Comparison of ENCODE assay signal across 1 cellular context in the genomic region with DNA sequence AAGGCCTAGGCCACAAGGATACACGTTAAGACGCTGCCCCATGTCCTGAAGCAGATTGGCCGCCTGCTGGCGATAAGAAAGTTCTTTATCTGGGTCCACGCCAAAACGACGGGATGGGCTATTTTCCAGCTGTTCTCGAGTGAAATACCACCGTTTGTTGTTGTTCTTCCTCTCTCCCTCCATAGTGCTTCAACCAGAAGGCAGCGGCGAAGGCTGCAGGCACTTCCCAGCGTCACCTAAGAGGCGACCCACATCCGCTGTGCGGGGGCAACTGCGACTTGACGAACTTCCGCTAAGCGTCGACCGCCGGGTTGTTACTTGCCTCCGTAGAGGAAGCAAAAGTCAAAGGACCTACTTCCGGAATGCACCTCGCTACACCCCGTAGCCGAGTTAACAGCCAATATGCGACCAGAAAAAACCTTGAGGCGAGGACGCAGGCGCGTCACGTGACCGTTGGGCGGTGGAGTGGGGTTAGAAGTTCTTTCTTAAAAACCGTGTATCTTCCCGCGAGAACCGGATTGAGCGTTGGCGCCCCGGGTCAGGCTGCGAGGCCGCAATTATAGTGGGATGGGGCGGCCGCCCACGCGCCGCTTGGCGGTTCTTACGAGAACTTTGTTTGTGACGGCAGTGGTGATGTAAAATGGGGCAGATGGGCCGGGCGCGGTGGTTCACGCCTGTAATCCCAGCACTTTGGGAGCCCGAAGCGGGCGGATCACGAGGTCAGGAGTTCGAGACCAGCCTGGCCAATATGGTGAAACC.
TF ChIP-seq lines count a peak whose summit lies in the region.

A gene (minus strand): TSS at position 215 of the 759 bp plus-strand sequence. CDS start 32 bp downstream, at position 183.

TF ChIP-seq in K562, 482 proteins besides CTCF, POLR2A, EP300 and RAD21 (continued from another document and continues in another):
- TF ChIP-seq MECOM (CRISPR knock-in tag; IDR thresholded peaks at IDR 0.05) (0 out of 2 replicates have a peak, but pooled peaks have one; percentile 28), TGIF2 (CRISPR knock-in tag; IDR thresholded peaks at IDR 0.05) (no peak; the same call in 1 of the 2 replicates), HDAC1 (IDR thresholded peaks at IDR 0.05) (peak in 1 of 2 experiments; percentile 84; a peak in 2 of 4 replicates), POLR2G (IDR thresholded peaks at IDR 0.05; ENCODE audit: low read depth, low read length) (peak; percentile 88), GTF2E2 (tag; IDR thresholded peaks at IDR 0.05) (0 out of 2 replicates have a peak, but pooled peaks have one; percentile 77), ZSCAN29 (IDR thresholded peaks at IDR 0.05) (peak; percentile 70; the same call in 1 of the 2 replicates), NR2C1 (IDR thresholded peaks at IDR 0.05) (peak; percentile 92), NR2C1 (tag; IDR thresholded peaks at IDR 0.05) (peak; percentile 88), MEIS2 (IDR thresholded peaks at IDR 0.05; ENCODE audit: partially characterized antibody) (no peak), ZNF764 (CRISPR knock-in tag; IDR thresholded peaks at IDR 0.05; ENCODE audit: low read depth) (peak; percentile 16; the same call in 1 of the 2 replicates), JUNB (CRISPR knock-in tag; conservative IDR thresholded peaks at IDR 0.05) (no peak), RB1 (IDR thresholded peaks at IDR 0.05; ENCODE audit: low read depth) (peak; percentile 81), ZNF778 (CRISPR knock-in tag; IDR thresholded peaks at IDR 0.05) (no peak), GABPB1 (CRISPR knock-in tag; IDR thresholded peaks at IDR 0.05) (peak; percentile 99), SMAD4 (CRISPR knock-in tag; conservative IDR thresholded peaks at IDR 0.05) (peak; percentile 60; the same call in 1 of the 2 replicates), ZNF197 (CRISPR knock-in tag; IDR thresholded peaks at IDR 0.05; ENCODE audit: low read depth) (no peak), ZNF23 (CRISPR knock-in tag; IDR thresholded peaks at IDR 0.05) (no peak), HLTF (IDR thresholded peaks at IDR 0.05) (peak; percentile 82), ELF2 (CRISPR knock-in tag; IDR thresholded peaks at IDR 0.05) (peak; percentile 91), ETV6 (IDR thresholded peaks at IDR 0.05; ENCODE audit: borderline replicate concordance in 1 of 2, low read depth in 2 of 2, low read length in 1 of 2) (peak in 1 of 2 experiments; percentile 86; a peak in 3 of 4 replicates), ETV6 (CRISPR knock-in tag; IDR thresholded peaks at IDR 0.05; ENCODE audit: borderline replicate concordance) (no peak), RFX5 (IDR thresholded peaks at IDR 0.05; ENCODE audit: low read depth, low read length) (no peak), KDM5B (IDR thresholded peaks at IDR 0.05; ENCODE audit: insufficient replicate concordance, low read depth, low read length) (peak; percentile 79), LCOR (CRISPR knock-in tag; IDR thresholded peaks at IDR 0.05) (peak; percentile 94; the same call in 1 of the 2 replicates), TCF7 (IDR thresholded peaks at IDR 0.05; ENCODE audit: borderline replicate concordance) (no peak), RCOR1 (IDR thresholded peaks at IDR 0.05; ENCODE audit: borderline replicate concordance in 1 of 2, low read depth in 2 of 2, low read length in 2 of 2) (peak in 1 of 2 experiments; percentile 27; a peak in 1 of 4 replicates), ZNF274 (IDR thresholded peaks at IDR 0.05; ENCODE audit: borderline replicate concordance, low read depth, low read length) (no peak), CEBPG (CRISPR knock-in tag; IDR thresholded peaks at IDR 0.05) (peak; percentile 57; the same call in 1 of the 2 replicates), CEBPG (tag; conservative IDR thresholded peaks at IDR 0.05 in 1 of 2, IDR thresholded peaks at IDR 0.05 in 1 of 2) (peak in 1 of 2 experiments; percentile 80; a peak in 1 of 4 replicates), NUFIP1 (IDR thresholded peaks at IDR 0.05; ENCODE audit: partially characterized antibody) (no peak), HDAC3 (IDR thresholded peaks at IDR 0.05; ENCODE audit: borderline replicate concordance, partially characterized antibody) (peak; percentile 47)
- TF ChIP-seq, protein P1, sequence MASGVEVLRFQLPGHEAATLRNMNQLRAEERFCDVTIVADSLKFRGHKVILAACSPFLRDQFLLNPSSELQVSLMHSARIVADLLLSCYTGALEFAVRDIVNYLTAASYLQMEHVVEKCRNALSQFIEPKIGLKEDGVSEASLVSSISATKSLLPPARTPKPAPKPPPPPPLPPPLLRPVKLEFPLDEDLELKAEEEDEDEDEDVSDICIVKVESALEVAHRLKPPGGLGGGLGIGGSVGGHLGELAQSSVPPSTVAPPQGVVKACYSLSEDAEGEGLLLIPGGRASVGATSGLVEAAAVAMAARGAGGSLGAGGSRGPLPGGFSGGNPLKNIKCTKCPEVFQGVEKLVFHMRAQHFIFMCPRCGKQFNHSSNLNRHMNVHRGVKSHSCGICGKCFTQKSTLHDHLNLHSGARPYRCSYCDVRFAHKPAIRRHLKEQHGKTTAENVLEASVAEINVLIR (CRISPR knock-in tag; IDR thresholded peaks at IDR 0.05), result peak; percentile 92
- TF ChIP-seq, protein P2, sequence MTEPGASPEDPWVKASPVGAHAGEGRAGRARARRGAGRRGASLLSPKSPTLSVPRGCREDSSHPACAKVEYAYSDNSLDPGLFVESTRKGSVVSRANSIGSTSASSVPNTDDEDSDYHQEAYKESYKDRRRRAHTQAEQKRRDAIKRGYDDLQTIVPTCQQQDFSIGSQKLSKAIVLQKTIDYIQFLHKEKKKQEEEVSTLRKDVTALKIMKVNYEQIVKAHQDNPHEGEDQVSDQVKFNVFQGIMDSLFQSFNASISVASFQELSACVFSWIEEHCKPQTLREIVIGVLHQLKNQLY (CRISPR knock-in tag; conservative IDR thresholded peaks at IDR 0.05), result no peak
- TF ChIP-seq, protein P3, sequence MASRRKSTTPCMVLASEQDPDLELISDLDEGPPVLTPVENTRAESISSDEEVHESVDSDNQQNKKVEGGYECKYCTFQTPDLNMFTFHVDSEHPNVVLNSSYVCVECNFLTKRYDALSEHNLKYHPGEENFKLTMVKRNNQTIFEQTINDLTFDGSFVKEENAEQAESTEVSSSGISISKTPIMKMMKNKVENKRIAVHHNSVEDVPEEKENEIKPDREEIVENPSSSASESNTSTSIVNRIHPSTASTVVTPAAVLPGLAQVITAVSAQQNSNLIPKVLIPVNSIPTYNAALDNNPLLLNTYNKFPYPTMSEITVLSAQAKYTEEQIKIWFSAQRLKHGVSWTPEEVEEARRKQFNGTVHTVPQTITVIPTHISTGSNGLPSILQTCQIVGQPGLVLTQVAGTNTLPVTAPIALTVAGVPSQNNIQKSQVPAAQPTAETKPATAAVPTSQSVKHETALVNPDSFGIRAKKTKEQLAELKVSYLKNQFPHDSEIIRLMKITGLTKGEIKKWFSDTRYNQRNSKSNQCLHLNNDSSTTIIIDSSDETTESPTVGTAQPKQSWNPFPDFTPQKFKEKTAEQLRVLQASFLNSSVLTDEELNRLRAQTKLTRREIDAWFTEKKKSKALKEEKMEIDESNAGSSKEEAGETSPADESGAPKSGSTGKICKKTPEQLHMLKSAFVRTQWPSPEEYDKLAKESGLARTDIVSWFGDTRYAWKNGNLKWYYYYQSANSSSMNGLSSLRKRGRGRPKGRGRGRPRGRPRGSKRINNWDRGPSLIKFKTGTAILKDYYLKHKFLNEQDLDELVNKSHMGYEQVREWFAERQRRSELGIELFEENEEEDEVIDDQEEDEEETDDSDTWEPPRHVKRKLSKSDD (conservative IDR thresholded peaks at IDR 0.05; ENCODE audit: low read length), result no peak
- TF ChIP-seq, protein P4, sequence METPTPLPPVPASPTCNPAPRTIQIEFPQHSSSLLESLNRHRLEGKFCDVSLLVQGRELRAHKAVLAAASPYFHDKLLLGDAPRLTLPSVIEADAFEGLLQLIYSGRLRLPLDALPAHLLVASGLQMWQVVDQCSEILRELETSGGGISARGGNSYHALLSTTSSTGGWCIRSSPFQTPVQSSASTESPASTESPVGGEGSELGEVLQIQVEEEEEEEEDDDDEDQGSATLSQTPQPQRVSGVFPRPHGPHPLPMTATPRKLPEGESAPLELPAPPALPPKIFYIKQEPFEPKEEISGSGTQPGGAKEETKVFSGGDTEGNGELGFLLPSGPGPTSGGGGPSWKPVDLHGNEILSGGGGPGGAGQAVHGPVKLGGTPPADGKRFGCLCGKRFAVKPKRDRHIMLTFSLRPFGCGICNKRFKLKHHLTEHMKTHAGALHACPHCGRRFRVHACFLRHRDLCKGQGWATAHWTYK (CRISPR knock-in tag; IDR thresholded peaks at IDR 0.05), result no peak
- TF ChIP-seq, protein P5, sequence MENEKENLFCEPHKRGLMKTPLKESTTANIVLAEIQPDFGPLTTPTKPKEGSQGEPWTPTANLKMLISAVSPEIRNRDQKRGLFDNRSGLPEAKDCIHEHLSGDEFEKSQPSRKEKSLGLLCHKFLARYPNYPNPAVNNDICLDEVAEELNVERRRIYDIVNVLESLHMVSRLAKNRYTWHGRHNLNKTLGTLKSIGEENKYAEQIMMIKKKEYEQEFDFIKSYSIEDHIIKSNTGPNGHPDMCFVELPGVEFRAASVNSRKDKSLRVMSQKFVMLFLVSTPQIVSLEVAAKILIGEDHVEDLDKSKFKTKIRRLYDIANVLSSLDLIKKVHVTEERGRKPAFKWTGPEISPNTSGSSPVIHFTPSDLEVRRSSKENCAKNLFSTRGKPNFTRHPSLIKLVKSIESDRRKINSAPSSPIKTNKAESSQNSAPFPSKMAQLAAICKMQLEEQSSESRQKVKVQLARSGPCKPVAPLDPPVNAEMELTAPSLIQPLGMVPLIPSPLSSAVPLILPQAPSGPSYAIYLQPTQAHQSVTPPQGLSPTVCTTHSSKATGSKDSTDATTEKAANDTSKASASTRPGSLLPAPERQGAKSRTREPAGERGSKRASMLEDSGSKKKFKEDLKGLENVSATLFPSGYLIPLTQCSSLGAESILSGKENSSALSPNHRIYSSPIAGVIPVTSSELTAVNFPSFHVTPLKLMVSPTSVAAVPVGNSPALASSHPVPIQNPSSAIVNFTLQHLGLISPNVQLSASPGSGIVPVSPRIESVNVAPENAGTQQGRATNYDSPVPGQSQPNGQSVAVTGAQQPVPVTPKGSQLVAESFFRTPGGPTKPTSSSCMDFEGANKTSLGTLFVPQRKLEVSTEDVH (IDR thresholded peaks at IDR 0.05; ENCODE audit: low read depth, partially characterized antibody), result peak; percentile 93
- TF ChIP-seq, protein P6, sequence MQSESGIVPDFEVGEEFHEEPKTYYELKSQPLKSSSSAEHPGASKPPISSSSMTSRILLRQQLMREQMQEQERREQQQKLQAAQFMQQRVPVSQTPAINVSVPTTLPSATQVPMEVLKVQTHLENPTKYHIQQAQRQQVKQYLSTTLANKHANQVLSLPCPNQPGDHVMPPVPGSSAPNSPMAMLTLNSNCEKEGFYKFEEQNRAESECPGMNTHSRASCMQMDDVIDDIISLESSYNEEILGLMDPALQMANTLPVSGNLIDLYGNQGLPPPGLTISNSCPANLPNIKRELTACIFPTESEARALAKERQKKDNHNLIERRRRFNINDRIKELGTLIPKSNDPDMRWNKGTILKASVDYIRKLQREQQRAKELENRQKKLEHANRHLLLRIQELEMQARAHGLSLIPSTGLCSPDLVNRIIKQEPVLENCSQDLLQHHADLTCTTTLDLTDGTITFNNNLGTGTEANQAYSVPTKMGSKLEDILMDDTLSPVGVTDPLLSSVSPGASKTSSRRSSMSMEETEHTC (IDR thresholded peaks at IDR 0.05), result peak; percentile 68; the same call in 1 of the 2 replicates
- TF ChIP-seq, protein P7, sequence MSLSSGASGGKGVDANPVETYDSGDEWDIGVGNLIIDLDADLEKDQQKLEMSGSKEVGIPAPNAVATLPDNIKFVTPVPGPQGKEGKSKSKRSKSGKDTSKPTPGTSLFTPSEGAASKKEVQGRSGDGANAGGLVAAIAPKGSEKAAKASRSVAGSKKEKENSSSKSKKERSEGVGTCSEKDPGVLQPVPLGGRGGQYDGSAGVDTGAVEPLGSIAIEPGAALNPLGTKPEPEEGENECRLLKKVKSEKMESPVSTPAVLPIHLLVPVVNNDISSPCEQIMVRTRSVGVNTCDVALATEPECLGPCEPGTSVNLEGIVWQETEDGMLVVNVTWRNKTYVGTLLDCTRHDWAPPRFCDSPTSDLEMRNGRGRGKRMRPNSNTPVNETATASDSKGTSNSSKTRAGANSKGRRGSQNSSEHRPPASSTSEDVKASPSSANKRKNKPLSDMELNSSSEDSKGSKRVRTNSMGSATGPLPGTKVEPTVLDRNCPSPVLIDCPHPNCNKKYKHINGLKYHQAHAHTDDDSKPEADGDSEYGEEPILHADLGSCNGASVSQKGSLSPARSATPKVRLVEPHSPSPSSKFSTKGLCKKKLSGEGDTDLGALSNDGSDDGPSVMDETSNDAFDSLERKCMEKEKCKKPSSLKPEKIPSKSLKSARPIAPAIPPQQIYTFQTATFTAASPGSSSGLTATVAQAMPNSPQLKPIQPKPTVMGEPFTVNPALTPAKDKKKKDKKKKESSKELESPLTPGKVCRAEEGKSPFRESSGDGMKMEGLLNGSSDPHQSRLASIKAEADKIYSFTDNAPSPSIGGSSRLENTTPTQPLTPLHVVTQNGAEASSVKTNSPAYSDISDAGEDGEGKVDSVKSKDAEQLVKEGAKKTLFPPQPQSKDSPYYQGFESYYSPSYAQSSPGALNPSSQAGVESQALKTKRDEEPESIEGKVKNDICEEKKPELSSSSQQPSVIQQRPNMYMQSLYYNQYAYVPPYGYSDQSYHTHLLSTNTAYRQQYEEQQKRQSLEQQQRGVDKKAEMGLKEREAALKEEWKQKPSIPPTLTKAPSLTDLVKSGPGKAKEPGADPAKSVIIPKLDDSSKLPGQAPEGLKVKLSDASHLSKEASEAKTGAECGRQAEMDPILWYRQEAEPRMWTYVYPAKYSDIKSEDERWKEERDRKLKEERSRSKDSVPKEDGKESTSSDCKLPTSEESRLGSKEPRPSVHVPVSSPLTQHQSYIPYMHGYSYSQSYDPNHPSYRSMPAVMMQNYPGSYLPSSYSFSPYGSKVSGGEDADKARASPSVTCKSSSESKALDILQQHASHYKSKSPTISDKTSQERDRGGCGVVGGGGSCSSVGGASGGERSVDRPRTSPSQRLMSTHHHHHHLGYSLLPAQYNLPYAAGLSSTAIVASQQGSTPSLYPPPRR (CRISPR knock-in tag; IDR thresholded peaks at IDR 0.05; ENCODE audit: borderline replicate concordance), result 0 out of 2 replicates have a peak, but pooled peaks have one; percentile 67
- TF ChIP-seq, protein P8, sequence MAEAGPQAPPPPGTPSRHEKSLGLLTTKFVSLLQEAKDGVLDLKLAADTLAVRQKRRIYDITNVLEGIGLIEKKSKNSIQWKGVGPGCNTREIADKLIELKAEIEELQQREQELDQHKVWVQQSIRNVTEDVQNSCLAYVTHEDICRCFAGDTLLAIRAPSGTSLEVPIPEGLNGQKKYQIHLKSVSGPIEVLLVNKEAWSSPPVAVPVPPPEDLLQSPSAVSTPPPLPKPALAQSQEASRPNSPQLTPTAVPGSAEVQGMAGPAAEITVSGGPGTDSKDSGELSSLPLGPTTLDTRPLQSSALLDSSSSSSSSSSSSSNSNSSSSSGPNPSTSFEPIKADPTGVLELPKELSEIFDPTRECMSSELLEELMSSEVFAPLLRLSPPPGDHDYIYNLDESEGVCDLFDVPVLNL (CRISPR knock-in tag; IDR thresholded peaks at IDR 0.05; ENCODE audit: low read depth), result peak; percentile 66; the same call in 1 of the 2 replicates
- TF ChIP-seq, protein P9, sequence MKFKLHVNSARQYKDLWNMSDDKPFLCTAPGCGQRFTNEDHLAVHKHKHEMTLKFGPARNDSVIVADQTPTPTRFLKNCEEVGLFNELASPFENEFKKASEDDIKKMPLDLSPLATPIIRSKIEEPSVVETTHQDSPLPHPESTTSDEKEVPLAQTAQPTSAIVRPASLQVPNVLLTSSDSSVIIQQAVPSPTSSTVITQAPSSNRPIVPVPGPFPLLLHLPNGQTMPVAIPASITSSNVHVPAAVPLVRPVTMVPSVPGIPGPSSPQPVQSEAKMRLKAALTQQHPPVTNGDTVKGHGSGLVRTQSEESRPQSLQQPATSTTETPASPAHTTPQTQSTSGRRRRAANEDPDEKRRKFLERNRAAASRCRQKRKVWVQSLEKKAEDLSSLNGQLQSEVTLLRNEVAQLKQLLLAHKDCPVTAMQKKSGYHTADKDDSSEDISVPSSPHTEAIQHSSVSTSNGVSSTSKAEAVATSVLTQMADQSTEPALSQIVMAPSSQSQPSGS (CRISPR knock-in tag; IDR thresholded peaks at IDR 0.05), result no peak
